8 cellular contexts compared by ENCODE assay signal in the genomic region with DNA sequence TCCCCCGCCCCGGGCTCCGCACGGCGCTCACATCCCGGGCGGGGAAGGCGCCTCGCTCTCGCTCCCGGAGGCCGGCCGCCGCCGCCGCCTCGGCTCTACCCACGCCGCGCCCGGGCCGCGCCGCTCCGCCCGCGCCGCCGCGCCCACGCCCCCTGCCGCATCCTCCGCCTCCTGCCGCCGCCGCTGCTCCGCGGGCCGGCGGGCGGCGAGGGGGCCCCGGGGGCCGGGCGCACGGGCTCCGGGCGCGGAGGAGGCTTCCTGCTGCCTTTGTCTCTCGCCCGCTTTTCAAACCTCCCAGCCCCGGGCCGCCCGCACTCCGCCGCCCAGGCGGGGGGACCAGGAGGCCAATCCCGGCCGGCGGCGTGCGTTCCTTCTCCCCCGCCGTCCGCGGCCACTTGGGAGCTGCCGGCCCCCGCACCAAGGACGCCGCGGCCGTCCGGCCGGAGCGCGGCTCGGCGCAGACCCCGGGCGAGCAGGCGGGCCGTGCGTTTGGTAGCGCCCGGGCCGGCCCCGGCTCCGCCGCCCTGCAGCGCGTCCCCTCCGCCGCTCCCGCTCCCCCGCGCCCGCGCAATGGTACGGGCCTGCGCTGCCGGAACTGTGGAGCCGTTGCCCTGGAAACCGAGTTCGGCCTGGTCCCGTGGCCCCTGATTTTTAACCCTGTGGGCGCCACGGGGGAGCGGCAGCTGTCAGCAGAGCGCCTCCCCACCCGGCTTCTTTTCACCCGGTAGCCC. TPM values are rescaled to one million over a fixed set of nuclear protein-coding genes. Genes with fewer than 3 reads are reported as not detected.
DNase-seq lines count a peak whose midpoint lies in the region; ATAC-seq, FAIRE-seq and TF ChIP-seq lines count a peak whose summit lies in the region.

Gene FBXL14, minus strand, starts transcription at position 287 of the 731 bp plus-strand sequence. CDS start 515 bp downstream, outside the sequence.

- peak; percentile 73 for ATAC-seq in GM18498 (IDR thresholded peaks at IDR 0.05; ENCODE audit: unreplicated experiment)
- ATAC-seq in HG02852 (IDR thresholded peaks at IDR 0.05; ENCODE audit: unreplicated experiment): peak; percentile 54

- peak in 1 of 3 experiments; percentile 40 for TF ChIP-seq CTCF in ascending aorta (IDR thresholded peaks at IDR 0.05)
- TF ChIP-seq CTCF in D721Med (IDR thresholded peaks at IDR 0.05; ENCODE audit: insufficient read depth, missing control alignments): no peak

- peak within 1 kb of the TSS; percentile 84 to 86 for H3K27ac ChIP-seq in ascending aorta

- intact Hi-C loops in ascending aorta (cut with DNase I): loop anchor here (5.0 to 10.0 kb wide), 3 partner anchors 597 to 840 kb away; partner anchors contain the start of gene WNK1

- no peaks in the 10 kb centered on the region for H3K9me3 ChIP-seq in ascending aorta

- peaks cover 9 to 26% of the 10 kb centered on the region in 2 donors for H3K4me1 ChIP-seq in ascending aorta

- peak within 1 kb of the TSS; percentile 92 to 95 for H3K4me3 ChIP-seq in ascending aorta

- no peaks in the 10 kb centered on the region for H3K27me3 ChIP-seq in ascending aorta

- H3K36me3 ChIP-seq in ascending aorta: no peaks in the 10 kb centered on the region

- FAIRE-seq in D721Med (lab: Jason Lieb, UNC): no peak

- DNase-seq in NCI-H1694 treated with DMSO at 0.1 percent for 48 hours (lab: John Stamatoyannopoulos, UW) (peak; percentile 65), T-helper 22 cell (ENCODE audit: low read depth) (peak; percentile 84), ascending aorta (ENCODE audit: low spot score in 2 of 2) (peak; percentile 45 to 92), hepatic stellate cell (ENCODE audit: low spot score) (peak; percentile 84), retina (peak; percentile 93), D721Med (ENCODE audit: insufficient read length, low spot score) (no peak)

RNA-seq across cellular contexts. Expression of gene FBXL14, which starts in this region (rescaled TPM):
- 14.7 TPM for total RNA-seq in ascending aorta
